Comparison of ENCODE assay signal across 20 cellular contexts in genomic region chr16:15736529-15736928, GRCh38.
"Had no signal": no experiment of that assay in that cellular context is flagged by ENCODE, and none has a peak within 500 bp of the region (broad histone marks: within the 10 kb centered on the region; RNA-seq: fewer than 3 reads in every experiment).

No MANE protein-coding gene starts in this region.

- H3K27me3 ChIP-seq: SJSA1 had no signal

- H3K36me3 ChIP-seq: SJSA1 had no signal

- FAIRE-seq: RCC 7860 had no signal

- DNase-seq: KBM-7, NCI-H1092 treated with DMSO at 0.1 percent for 48 hours, NCI-H1436, NCI-H187, NCI-H2029, NCI-H2081 treated with DMSO at 0.1 percent for 48 hours, NCI-H2171, NCI-H226, NCI-H446, NCI-H510A, NCI-H524 treated with DMSO at 0.1 percent for 48 hours, NCI-H69, NCI-H774, Right ventricle myocardium superior, RPMI8226, SIG-M5 had no signal

- H3K4me3 ChIP-seq: SJSA1, SK-N-MC had no signal

- H3K9me3 ChIP-seq: SJSA1 had no signal

- H3K27ac ChIP-seq: HL-60, SJSA1, SK-N-MC had no signal
